ENCODE assay signal across 8 cellular contexts in genomic region chr9:7799234-7799933, GRCh38. TPM values are rescaled to one million over a fixed set of nuclear protein-coding genes. Genes with fewer than 3 reads are reported as not detected.
DNase-seq lines count a peak whose midpoint lies in the region; ATAC-seq and TF ChIP-seq lines count a peak whose summit lies in the region.

DMAC1 (minus strand) TSS chr9:7799778; CDS start chr9:7799734, 44 bp downstream.

- H3K36me3 Mint-ChIP-seq in activated naive CD8-positive, alpha-beta T cell treated with anti-CD3 and anti-CD28 coated beads, Interleukin-2, amount 50 U/mL, for 24 hours (ENCODE audit: low read depth), result peaks cover 27% of the 10 kb centered on the region
- peaks cover 20% of the 10 kb centered on the region for H3K36me3 Mint-ChIP-seq in type B pancreatic cell

- H3K27me3 ChIP-seq in GM06990 (replicated peaks; ENCODE audit: control insufficient read depth, insufficient read depth, low read length) (no peaks in the 10 kb centered on the region), heart left ventricle (no peaks in the 10 kb centered on the region)

- intact Hi-C loops in heart left ventricle (cut with DNase I), result no loop called here

- H3K4me1 Mint-ChIP-seq in activated naive CD8-positive, alpha-beta T cell treated with anti-CD3 and anti-CD28 coated beads, Interleukin-2, amount 50 U/mL, for 24 hours, result peaks cover 36% of the 10 kb centered on the region
- peaks cover 19% of the 10 kb centered on the region for H3K4me1 Mint-ChIP-seq in type B pancreatic cell (ENCODE audit: unreplicated experiment)

- H3K27ac Mint-ChIP-seq in activated naive CD8-positive, alpha-beta T cell treated with anti-CD3 and anti-CD28 coated beads, Interleukin-2, amount 50 U/mL, for 24 hours, result peak within 1 kb of the TSS; percentile 95
- peak within 1 kb of the TSS; percentile 75 for H3K27ac Mint-ChIP-seq in type B pancreatic cell

- H3K27ac ChIP-seq in heart left ventricle, result peak within 1 kb of the TSS; percentile 72 to 98 (median 94)

- DNase-seq in GM06990 (ENCODE audit: extremely low read depth, insufficient read length), result peak; percentile 83
- peak; percentile 67 for DNase-seq in HFF-Myc (ENCODE audit: extremely low read depth, low read depth)
- peak; percentile 80 for DNase-seq in NAMALWA (ENCODE audit: low spot score)
- peak; percentile 80 for DNase-seq in SW480 (ENCODE audit: low spot score)
- DNase-seq in activated naive CD8-positive, alpha-beta T cell treated with anti-CD3 and anti-CD28 coated beads, Interleukin-2, amount 50 U/mL, for 24 hours, result peak; percentile 77
- peak; percentile 79 to 88 (median 85) for DNase-seq in heart left ventricle
- DNase-seq in pons (ENCODE audit: low spot score), result peak; percentile 79
- peak; percentile 78 for DNase-seq in type B pancreatic cell (ENCODE audit: extremely low spot score, unreplicated experiment)

- H3K27me3 Mint-ChIP-seq in activated naive CD8-positive, alpha-beta T cell treated with anti-CD3 and anti-CD28 coated beads, Interleukin-2, amount 50 U/mL, for 24 hours, result no peaks in the 10 kb centered on the region
- no peaks in the 10 kb centered on the region for H3K27me3 Mint-ChIP-seq in type B pancreatic cell

- H3K4me3 Mint-ChIP-seq in activated naive CD8-positive, alpha-beta T cell treated with anti-CD3 and anti-CD28 coated beads, Interleukin-2, amount 50 U/mL, for 24 hours, result peak within 1 kb of the TSS; percentile 92
- peak within 1 kb of the TSS; percentile 97 for H3K4me3 Mint-ChIP-seq in type B pancreatic cell

- ATAC-seq in activated naive CD8-positive, alpha-beta T cell treated with anti-CD3 and anti-CD28 coated beads, Interleukin-2, amount 50 U/mL, for 24 hours, result peak; percentile 90
- peak; percentile 94 to 99 (median 98) for ATAC-seq in heart left ventricle

- H3K4me1 ChIP-seq in heart left ventricle, result peaks cover 0 to 16% (median 10%) of the 10 kb centered on the region in 12 donors

- H3K9me3 Mint-ChIP-seq in activated naive CD8-positive, alpha-beta T cell treated with anti-CD3 and anti-CD28 coated beads, Interleukin-2, amount 50 U/mL, for 24 hours, result no peaks in the 10 kb centered on the region
- H3K9me3 Mint-ChIP-seq in type B pancreatic cell, result no peaks in the 10 kb centered on the region

- H3K9me3 ChIP-seq in heart left ventricle, result no peaks in the 10 kb centered on the region

- TF ChIP-seq POLR2A in heart left ventricle (IDR thresholded peaks at IDR 0.05), result peak in 1 of 2 donors; percentile 48

- WGBS in heart left ventricle, 4 donors, result 0 to 1% (median 0%) methylated on average over 27 to 46 of the region's 46 CpGs

- TF ChIP-seq CTCF in GM06990 (IDR thresholded peaks at IDR 0.05; ENCODE audit: insufficient read depth, low read length, poor library complexity, severe bottlenecking) (no peak), HFF-Myc (IDR thresholded peaks at IDR 0.05; ENCODE audit: low read depth, low read length, missing control alignments) (no peak), heart left ventricle (IDR thresholded peaks at IDR 0.05) (no peak), type B pancreatic cell (conservative IDR thresholded peaks at IDR 0.05) (no peak)

- H3K4me3 ChIP-seq in GM06990 (replicated peaks; ENCODE audit: low read depth, low read length) (peak within 1 kb of the TSS; percentile 89), HFF-Myc (replicated peaks; ENCODE audit: low read depth, low read length) (peak within 1 kb of the TSS; percentile 67), heart left ventricle (peak within 1 kb of the TSS; percentile 83 to 98 (median 92))

- H3K36me3 ChIP-seq in GM06990 (ENCODE audit: control insufficient read depth, insufficient read depth, low read length) (peaks cover 4% of the 10 kb centered on the region), heart left ventricle (peaks cover 0 to 40% (median 27%) of the 10 kb centered on the region in 9 donors)

RNA-seq across cellular contexts. Expression of gene DMAC1, which starts in this region (rescaled TPM):
- 100 to 1,000 TPM in 6 of 9 donors, 10 to 100 TPM in 3; 31.0 to 166 (median 110) TPM for total RNA-seq in heart left ventricle
- 10 to 100 TPM; 22.8 to 28.9 TPM for polyA plus RNA-seq in heart left ventricle
- total RNA-seq in type B pancreatic cell (ENCODE audit: low replicate concordance), result 72.3 and 83.9 TPM in 2 replicates

Comparison
In these comparisons a context has a peak if more than half of its experiments do, and no peak if none do; other contexts are left out.
1. Peak in every context shown above with its lines: DNase-seq, ATAC-seq, H3K4me3 ChIP-seq and H3K27ac ChIP-seq.